1 cellular context compared by ENCODE assay signal in genomic region chr6:25277857-25278256, GRCh38.
TF ChIP-seq lines count a peak whose summit lies in the region.

No MANE protein-coding gene starts in this region.

TF ChIP-seq in IMR-90, 13 proteins besides CTCF, POLR2A, EP300 and RAD21 (continued from another document):
- TF ChIP-seq NFE2L2 (IDR thresholded peaks at IDR 0.05; ENCODE audit: low read depth, low read length) (no peak), BHLHE40 (IDR thresholded peaks at IDR 0.05; ENCODE audit: low read depth, low read length) (no peak), RFX5 (IDR thresholded peaks at IDR 0.05; ENCODE audit: low read depth, low read length) (no peak), MAZ (IDR thresholded peaks at IDR 0.05; ENCODE audit: borderline replicate concordance, low read depth, low read length) (no peak), USF2 (IDR thresholded peaks at IDR 0.05; ENCODE audit: low read depth, low read length) (no peak), ELK1 (IDR thresholded peaks at IDR 0.05; ENCODE audit: borderline replicate concordance, low read depth, low read length) (no peak), FOS (IDR thresholded peaks at IDR 0.05; ENCODE audit: low read depth, low read length) (no peak), MAFK (IDR thresholded peaks at IDR 0.05; ENCODE audit: low read depth, low read length) (no peak)
